Comparison of ENCODE assay signal across 9 cellular contexts in the genomic region with DNA sequence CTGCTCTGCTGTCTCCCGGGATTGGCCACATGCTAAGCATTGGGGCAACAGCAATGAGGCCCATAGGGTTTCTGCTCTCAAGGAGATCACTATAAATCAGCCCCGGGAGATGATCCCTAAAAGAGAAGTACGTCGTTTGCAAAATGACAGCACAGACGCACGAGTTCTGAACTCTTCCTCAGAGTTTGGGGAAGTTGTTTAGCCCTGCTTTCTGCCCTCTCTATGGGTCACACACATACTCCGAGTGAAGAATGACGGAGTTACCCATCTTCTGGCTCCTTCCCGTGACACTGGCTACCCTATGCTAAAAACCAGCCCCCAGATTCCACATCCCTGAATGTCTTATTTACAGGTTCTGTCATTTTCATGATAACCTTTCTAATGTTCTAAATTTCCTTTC.
DNase-seq lines count a peak whose midpoint lies in the region; ATAC-seq, FAIRE-seq and TF ChIP-seq lines count a peak whose summit lies in the region.
"Had no signal": no experiment of that assay in that cellular context is flagged by ENCODE, and none has a peak within 500 bp of the region (broad histone marks: within the 10 kb centered on the region; RNA-seq: fewer than 3 reads in every experiment).

No MANE protein-coding gene starts in this region.

- no peaks in the 10 kb centered on the region for H3K79me2 ChIP-seq in K562 (ENCODE audit: control insufficient read depth, insufficient read depth, low read length)

- 50% methylated on average over 9 of the region's 9 CpGs for WGBS in K562 (ENCODE audit: insufficient coverage, low coverage, missing lambda C conversion rate)
- 80 to 82% methylated on average over 9 of the region's 9 CpGs for WGBS in tibial nerve, 2 donors

- intact Hi-C loops in K562 (cut with micrococcal nuclease) = no loop called here
- intact Hi-C loops in breast epithelium (cut with DNase I; ENCODE audit: low total_unique reads) = no loop called here

- peak overlapping the region; percentile 42; the same call in 1 of the 2 replicates for H2AFZ ChIP-seq in K562 (ENCODE audit: low read depth, low read length)

- H3K27me3 ChIP-seq in K562 (ENCODE audit: control insufficient read depth in 2 of 2, insufficient read depth in 2 of 2, low read length in 2 of 2) (no peaks in the 10 kb centered on the region), tibial nerve (no peaks in the 10 kb centered on the region), breast epithelium (no peaks in the 10 kb centered on the region)

- no peak overlapping the region for H3K4me2 ChIP-seq in K562 (ENCODE audit: insufficient read depth, low read length)

- no TSS peak for BruUV-seq in K562 (replicated peaks; lab: Mats Ljungman, UMichigan)

- H3K27ac ChIP-seq in K562 (ENCODE audit: extremely low read depth, low read depth, low read length) = no peak overlapping the region
- H3K27ac ChIP-seq in tibial nerve = peak overlapping the region in 3 of 4 donors; percentile 68 to 78 (median 75)
- H3K27ac ChIP-seq in breast epithelium = peak overlapping the region in 1 of 2 donors; percentile 32

- H3K36me3 ChIP-seq in K562 (ENCODE audit: control insufficient read depth, insufficient read depth, low read length) (no peaks in the 10 kb centered on the region), tibial nerve (no peaks in the 10 kb centered on the region), breast epithelium (no peaks in the 10 kb centered on the region)

- CTCF ChIA-PET in K562 (lab: Yijun Ruan, JAX; ENCODE audit: low intra/inter-chr PET ratio) = no interaction called here

- H3K9me3 ChIP-seq in K562 (replicated peaks; ENCODE audit: control insufficient read depth, insufficient read depth, low read depth, low read length) = no peaks in the 10 kb centered on the region
- H3K9me3 ChIP-seq in tibial nerve = no peaks in the 10 kb centered on the region
- no peaks in the 10 kb centered on the region for H3K9me3 ChIP-seq in breast epithelium

- TF ChIP-seq EP300 in K562 (IDR thresholded peaks at IDR 0.05; ENCODE audit: low read length) (no peak), tibial nerve (IDR thresholded peaks at IDR 0.05) (peak in 1 of 2 donors; percentile 11)

- ATAC-seq in GM19467 (IDR thresholded peaks at IDR 0.05; ENCODE audit: unreplicated experiment) (peak; percentile 34), HG03139 (IDR thresholded peaks at IDR 0.05; ENCODE audit: unreplicated experiment) (peak; percentile 25), K562 (no peak), GM18520 (IDR thresholded peaks at IDR 0.05; ENCODE audit: unreplicated experiment) (no peak)
- ATAC-seq: HCT116 had no signal

- H3K4me3 ChIP-seq in K562 = no peak overlapping the region
- no peak overlapping the region for H3K4me3 ChIP-seq in tibial nerve
- H3K4me3 ChIP-seq in breast epithelium = no peak overlapping the region

- no peak overlapping the region for H3K9ac ChIP-seq in K562 (ENCODE audit: insufficient read depth in 1 of 2, low read depth in 2 of 2, low read length in 2 of 2)

- TF ChIP-seq POLR2A in K562 (conservative IDR thresholded peaks at IDR 0.05) (no peak), tibial nerve (IDR thresholded peaks at IDR 0.05) (no peak), breast epithelium (IDR thresholded peaks at IDR 0.05) (no peak)

- no peaks in the 10 kb centered on the region for H4K20me1 ChIP-seq in K562 (replicated peaks; ENCODE audit: control insufficient read depth, insufficient read depth, low read length)

- TF ChIP-seq RAD21 in K562 (CRISPR knock-in tag; conservative IDR thresholded peaks at IDR 0.05 in 1 of 2, IDR thresholded peaks at IDR 0.05 in 1 of 2) = no peak

- DNase-seq in K562 (ENCODE audit: extremely low read depth in 1 of 4, low spot score in 3 of 4) (no peak), tibial nerve (ENCODE audit: low spot score in 2 of 2) (peak in 1 of 2 donors; percentile 32), HUDEP-2 (lab: John Stamatoyannopoulos, UW; ENCODE audit: unreplicated experiment in 76 of 76) (no peak), breast epithelium (ENCODE audit: low spot score in 2 of 2) (no peak)

- in situ Hi-C loops in K562 (cut with MboI) = no loop called here

- no peak for FAIRE-seq in K562 (lab: Jason Lieb, UNC)
- FAIRE-seq: bronchial epithelial cell had no signal

- TF ChIP-seq CTCF in K562 (IDR thresholded peaks at IDR 0.05 in 2 of 3, conservative IDR thresholded peaks at IDR 0.05 in 1 of 3; ENCODE audit: insufficient read depth in 2 of 3, low read depth in 1 of 3, low read length in 3 of 3) = no peak
- TF ChIP-seq CTCF in tibial nerve (IDR thresholded peaks at IDR 0.05) = no peak
- TF ChIP-seq CTCF in breast epithelium (IDR thresholded peaks at IDR 0.05) = no peak

- POLR2A ChIA-PET in K562 (lab: Yijun Ruan, JAX) = no interaction called here

- H3K4me1 ChIP-seq in K562 (replicated peaks in 1 of 2; ENCODE audit: control insufficient read depth in 2 of 2, insufficient read depth in 2 of 2, low read length in 2 of 2) = no peaks in the 10 kb centered on the region
- peaks cover 0 to 30% (median 16%) of the 10 kb centered on the region in 4 donors for H3K4me1 ChIP-seq in tibial nerve
- H3K4me1 ChIP-seq in breast epithelium = peaks cover 0 to 5% of the 10 kb centered on the region in 2 donors

- no peaks in the 10 kb centered on the region for H3K9me1 ChIP-seq in K562 (ENCODE audit: control insufficient read depth, insufficient read depth, low read length)

TF ChIP-seq in K562, 482 proteins besides CTCF, POLR2A, EP300 and RAD21:
- TF ChIP-seq CHAMP1 (IDR thresholded peaks at IDR 0.05) (no peak), TCF15 (CRISPR knock-in tag; IDR thresholded peaks at IDR 0.05) (no peak), RBM34 (IDR thresholded peaks at IDR 0.05; ENCODE audit: borderline replicate concordance, insufficient read depth, low read length) (no peak), GABPB2 (CRISPR knock-in tag; conservative IDR thresholded peaks at IDR 0.05) (no peak), HIVEP1 (CRISPR knock-in tag; IDR thresholded peaks at IDR 0.05) (no peak)
- TF ChIP-seq, protein P1, sequence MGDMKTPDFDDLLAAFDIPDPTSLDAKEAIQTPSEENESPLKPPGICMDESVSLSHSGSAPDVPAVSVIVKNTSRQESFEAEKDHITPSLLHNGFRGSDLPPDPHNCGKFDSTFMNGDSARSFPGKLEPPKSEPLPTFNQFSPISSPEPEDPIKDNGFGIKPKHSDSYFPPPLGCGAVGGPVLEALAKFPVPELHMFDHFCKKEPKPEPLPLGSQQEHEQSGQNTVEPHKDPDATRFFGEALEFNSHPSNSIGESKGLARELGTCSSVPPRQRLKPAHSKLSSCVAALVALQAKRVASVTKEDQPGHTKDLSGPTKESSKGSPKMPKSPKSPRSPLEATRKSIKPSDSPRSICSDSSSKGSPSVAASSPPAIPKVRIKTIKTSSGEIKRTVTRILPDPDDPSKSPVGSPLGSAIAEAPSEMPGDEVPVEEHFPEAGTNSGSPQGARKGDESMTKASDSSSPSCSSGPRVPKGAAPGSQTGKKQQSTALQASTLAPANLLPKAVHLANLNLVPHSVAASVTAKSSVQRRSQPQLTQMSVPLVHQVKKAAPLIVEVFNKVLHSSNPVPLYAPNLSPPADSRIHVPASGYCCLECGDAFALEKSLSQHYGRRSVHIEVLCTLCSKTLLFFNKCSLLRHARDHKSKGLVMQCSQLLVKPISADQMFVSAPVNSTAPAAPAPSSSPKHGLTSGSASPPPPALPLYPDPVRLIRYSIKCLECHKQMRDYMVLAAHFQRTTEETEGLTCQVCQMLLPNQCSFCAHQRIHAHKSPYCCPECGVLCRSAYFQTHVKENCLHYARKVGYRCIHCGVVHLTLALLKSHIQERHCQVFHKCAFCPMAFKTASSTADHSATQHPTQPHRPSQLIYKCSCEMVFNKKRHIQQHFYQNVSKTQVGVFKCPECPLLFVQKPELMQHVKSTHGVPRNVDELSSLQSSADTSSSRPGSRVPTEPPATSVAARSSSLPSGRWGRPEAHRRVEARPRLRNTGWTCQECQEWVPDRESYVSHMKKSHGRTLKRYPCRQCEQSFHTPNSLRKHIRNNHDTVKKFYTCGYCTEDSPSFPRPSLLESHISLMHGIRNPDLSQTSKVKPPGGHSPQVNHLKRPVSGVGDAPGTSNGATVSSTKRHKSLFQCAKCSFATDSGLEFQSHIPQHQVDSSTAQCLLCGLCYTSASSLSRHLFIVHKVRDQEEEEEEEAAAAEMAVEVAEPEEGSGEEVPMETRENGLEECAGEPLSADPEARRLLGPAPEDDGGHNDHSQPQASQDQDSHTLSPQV (IDR thresholded peaks at IDR 0.05) = no peak

Comparison
In these comparisons a context has a peak if more than half of its experiments do, and no peak if none do; other contexts are left out.
1. ATAC-seq: peak in GM19467 (single experiment) and HG03139 (single experiment); none in K562 (single experiment) and GM18520 (single experiment).